8 cellular contexts compared by ENCODE assay signal in genomic region chr11:118338637-118339061, GRCh38.
A peak's percentile ranks its signal among the peaks of the same experiment; 100 is the strongest.
DNase-seq lines count a peak whose midpoint lies in the region; ATAC-seq lines count a peak whose summit lies in the region.

No MANE protein-coding gene starts in this region.

- no peak overlapping the region for H3K4me3 Mint-ChIP-seq in dendritic cell treated with granulocyte-macrophage colony-stimulating factor and Interleukin-4, amounts not matched to agents 40 ng/mL and 50 ng/mL, for 4 days

- DNase-seq in activated CD4-positive, alpha-beta T cell treated with anti-CD3 and anti-CD28 coated beads for 1 hour, result peak; percentile 85
- DNase-seq in stimulated activated CD4-positive, alpha-beta T cell treated with anti-CD3 and anti-CD28 coated beads, TNF-alpha, amount 100 ng/mL, for 24 hours (ENCODE audit: low read depth in 3 of 3), result peak; percentile 75 to 84 (median 84)
- DNase-seq in NCI-H1105 treated with DMSO at 0.1 percent for 48 hours (lab: John Stamatoyannopoulos, UW) (no peak), inferior parietal cortex (ENCODE audit: extremely low spot score) (no peak), SHP77 (lab: John Stamatoyannopoulos, UW) (no peak), NCI-H1417 treated with DMSO at 0.1 percent for 48 hours (lab: John Stamatoyannopoulos, UW) (no peak)

- no peaks in the 10 kb centered on the region for H3K36me3 Mint-ChIP-seq in dendritic cell treated with granulocyte-macrophage colony-stimulating factor and Interleukin-4, amounts not matched to agents 40 ng/mL and 50 ng/mL, for 4 days (ENCODE audit: low read depth)

- intact Hi-C loops in dendritic cell treated with granulocyte-macrophage colony-stimulating factor and Interleukin-4, amounts not matched to agents 40 ng/mL and 50 ng/mL, for 4 days (cut with micrococcal nuclease), result no loop called here

- peak overlapping the region; percentile 28 for H3K27ac Mint-ChIP-seq in dendritic cell treated with granulocyte-macrophage colony-stimulating factor and Interleukin-4, amounts not matched to agents 40 ng/mL and 50 ng/mL, for 4 days

- ATAC-seq in GM19035 (IDR thresholded peaks at IDR 0.05; ENCODE audit: unreplicated experiment), result peak; percentile 47

- no peaks in the 10 kb centered on the region for H3K9me3 Mint-ChIP-seq in dendritic cell treated with granulocyte-macrophage colony-stimulating factor and Interleukin-4, amounts not matched to agents 40 ng/mL and 50 ng/mL, for 4 days

- peaks cover 4% of the 10 kb centered on the region for H3K27me3 Mint-ChIP-seq in dendritic cell treated with granulocyte-macrophage colony-stimulating factor and Interleukin-4, amounts not matched to agents 40 ng/mL and 50 ng/mL, for 4 days

- peaks cover 6% of the 10 kb centered on the region for H3K4me1 Mint-ChIP-seq in dendritic cell treated with granulocyte-macrophage colony-stimulating factor and Interleukin-4, amounts not matched to agents 40 ng/mL and 50 ng/mL, for 4 days (ENCODE audit: low read depth)

Comparison
In these comparisons a context has a peak if more than half of its experiments do, and no peak if none do; other contexts are left out.
1. DNase-seq: peak in activated CD4-positive, alpha-beta T cell treated with anti-CD3 and anti-CD28 coated beads for 1 hour (single experiment) and stimulated activated CD4-positive, alpha-beta T cell treated with anti-CD3 and anti-CD28 coated beads, TNF-alpha, amount 100 ng/mL, for 24 hours (3 of 3); none in NCI-H1105 treated with DMSO at 0.1 percent for 48 hours (single experiment), inferior parietal cortex (single experiment), SHP77 (0 of 2) and NCI-H1417 treated with DMSO at 0.1 percent for 48 hours (single experiment).